In the genomic region with DNA sequence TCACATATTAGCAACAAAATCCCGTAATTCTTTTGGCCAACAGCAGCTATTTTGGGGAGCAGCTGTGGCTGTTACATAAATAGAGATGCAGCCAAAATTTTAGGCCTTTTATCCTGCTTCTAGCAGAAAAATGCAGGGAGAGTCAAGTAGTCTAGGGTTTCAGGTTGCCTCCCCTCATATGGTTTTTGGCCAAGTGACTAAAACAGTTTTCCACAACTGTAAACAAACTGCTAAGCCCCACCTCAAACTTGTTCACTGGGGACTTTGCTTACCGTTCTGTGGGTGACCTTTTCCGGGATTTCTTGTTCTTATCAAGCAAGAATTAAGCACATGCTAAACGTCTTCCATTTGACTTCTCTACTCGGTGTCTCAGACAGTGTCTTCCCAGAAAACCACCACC, we compare ENCODE assay signal across 14 cellular contexts.
DNase-seq lines count a peak whose midpoint lies in the region; ATAC-seq and TF ChIP-seq lines count a peak whose summit lies in the region.
"Had no signal": no experiment of that assay in that cellular context is flagged by ENCODE, and none has a peak within 500 bp of the region (broad histone marks: within the 10 kb centered on the region; RNA-seq: fewer than 3 reads in every experiment).

No MANE protein-coding gene starts in this region.

- ATAC-seq in lung (ENCODE audit: insufficient read depth, low FRiP score): peak; percentile 20
- ATAC-seq: naive thymus-derived CD8-positive, alpha-beta T cell; WTC11 had no signal

- peak overlapping the region; percentile 18 to 75 for H3K27ac ChIP-seq in coronary artery
- peak overlapping the region; percentile 41 to 75 for H3K27ac ChIP-seq in lung (ENCODE audit: low read depth in 1 of 2, low read length in 1 of 2)
- H3K27ac ChIP-seq: KMS-11 had no signal

- H3K27me3 ChIP-seq in lung (ENCODE audit: control insufficient read depth, insufficient read depth): no peaks in the 10 kb centered on the region

- peaks cover 0 to 3% of the 10 kb centered on the region in 2 donors for H3K36me3 ChIP-seq in lung (ENCODE audit: control insufficient read depth in 2 of 2, insufficient read depth in 2 of 2, low read length in 2 of 2)

- 56 to 75% methylated on average over 5 of the region's 5 CpGs for WGBS in lung, 2 donors

- H3K4me3 ChIP-seq in coronary artery (no peak overlapping the region), lung (no peak overlapping the region)

- DNase-seq in HCEC 1CT (peak; percentile 78), coronary artery (ENCODE audit: low spot score) (peak; percentile 65), lung (ENCODE audit: low spot score) (no peak), superior temporal gyrus (ENCODE audit: extremely low spot score) (peak; percentile 46), hypothalamus (lab: John Stamatoyannopoulos, UW) (no peak), ecto neural progenitor cell (ENCODE audit: low spot score) (no peak), NCI-H1105 treated with DMSO at 0.1 percent for 48 hours (lab: John Stamatoyannopoulos, UW) (no peak)
- DNase-seq in stimulated activated naive CD4-positive, alpha-beta T cell (lab: John Stamatoyannopoulos, UW): no peak
- DNase-seq: Caco-2; naive thymus-derived CD8-positive, alpha-beta T cell; NCI-H2227 treated with DMSO at 0.1 percent for 48 hours; stimulated activated CD4-positive, alpha-beta T cell treated with anti-CD3 and anti-CD28 coated beads, Interleukin-2, amount 100 ng/mL, for 48 hours had no signal

- peaks cover 0 to 18% of the 10 kb centered on the region in 2 donors for H3K4me1 ChIP-seq in lung (ENCODE audit: control insufficient read depth in 2 of 2, insufficient read depth in 2 of 2, low read length in 2 of 2)

- no peak for TF ChIP-seq CTCF in coronary artery (IDR thresholded peaks at IDR 0.05)
- no peak for TF ChIP-seq CTCF in lung (IDR thresholded peaks at IDR 0.05; ENCODE audit: control extremely low read depth, extremely low read depth)

- H3K9me3 ChIP-seq in lung (ENCODE audit: control insufficient read depth in 2 of 2, insufficient read depth in 1 of 2, low read length in 1 of 2): no peaks in the 10 kb centered on the region
- H3K9me3 ChIP-seq: Caco-2 had no signal

Comparison
In these comparisons a context has a peak if more than half of its experiments do, and no peak if none do; other contexts are left out.
1. DNase-seq: peak in HCEC 1CT (single experiment), coronary artery (single experiment) and superior temporal gyrus (single experiment); none in lung (single experiment), hypothalamus (0 of 51), stimulated activated naive CD4-positive, alpha-beta T cell (0 of 6), ecto neural progenitor cell (single experiment) and NCI-H1105 treated with DMSO at 0.1 percent for 48 hours (single experiment).